ENCODE assay signal across 15 cellular contexts in the genomic region with DNA sequence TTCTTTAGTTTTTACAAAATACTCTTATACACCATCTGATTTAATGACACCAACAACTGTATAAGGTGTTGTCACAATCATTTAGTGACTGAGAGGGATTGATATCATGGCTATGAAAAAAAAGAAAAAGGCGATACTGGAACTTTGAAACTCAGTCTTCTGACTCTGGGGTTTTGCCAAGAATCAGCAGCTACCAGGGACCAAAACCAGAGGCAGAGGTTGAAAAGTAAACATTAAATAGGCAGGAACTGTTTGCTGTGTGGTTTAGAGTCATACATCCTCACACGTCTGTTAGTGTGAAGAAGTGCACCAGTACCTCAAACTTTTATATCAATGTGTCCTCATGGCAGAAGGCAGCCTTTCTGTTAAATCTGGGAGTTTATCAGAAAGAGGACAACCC.
"Had no signal": no experiment of that assay in that cellular context is flagged by ENCODE, and none has a peak within 500 bp of the region (broad histone marks: within the 10 kb centered on the region; RNA-seq: fewer than 3 reads in every experiment).

No MANE protein-coding gene starts in this region.

- H3K27ac ChIP-seq: esophagus squamous epithelium, left lung, parathyroid adenoma, skin epidermis, tibial nerve had no signal

- H3K9me3 ChIP-seq: esophagus squamous epithelium, left lung, tibial nerve had no signal

- H3K4me3 ChIP-seq: esophagus squamous epithelium, left lung, skin epidermis, tibial nerve had no signal

- H3K79me2 ChIP-seq: parathyroid adenoma had no signal

- H3K36me3 ChIP-seq: esophagus squamous epithelium, left lung had no signal

- H3K4me1 ChIP-seq: parathyroid adenoma had no signal

- H2AFZ ChIP-seq: parathyroid adenoma had no signal

- FAIRE-seq: endometrium had no signal

- H3K27me3 ChIP-seq: esophagus squamous epithelium, left lung, tibial nerve had no signal

- H3K9ac ChIP-seq: parathyroid adenoma had no signal

- DNase-seq: activated CD4-positive, alpha-beta memory T cell treated with anti-CD3 and anti-CD28 coated beads, Interleukin-2, amount 10 ng/mL, durations not matched to agents 7 days and 5 days; activated CD4-positive, alpha-beta T cell treated with anti-CD3 and anti-CD28 coated beads for 36 hours; activated CD8-positive, alpha-beta memory T cell treated with anti-CD3 and anti-CD28 coated beads, Interleukin-2, amount 50 U/mL, for 4 hours; activated naive CD8-positive, alpha-beta T cell treated with anti-CD3 and anti-CD28 coated beads, Interleukin-2, amount 10 ng/mL, durations not matched to agents 7 days and 5 days; anterior cingulate cortex; esophagus squamous epithelium; foreskin fibroblast; glutamatergic neuron; left lung; retina; T-helper 17 cell had no signal
